ENCODE assay signal across 31 cellular contexts in the genomic region with DNA sequence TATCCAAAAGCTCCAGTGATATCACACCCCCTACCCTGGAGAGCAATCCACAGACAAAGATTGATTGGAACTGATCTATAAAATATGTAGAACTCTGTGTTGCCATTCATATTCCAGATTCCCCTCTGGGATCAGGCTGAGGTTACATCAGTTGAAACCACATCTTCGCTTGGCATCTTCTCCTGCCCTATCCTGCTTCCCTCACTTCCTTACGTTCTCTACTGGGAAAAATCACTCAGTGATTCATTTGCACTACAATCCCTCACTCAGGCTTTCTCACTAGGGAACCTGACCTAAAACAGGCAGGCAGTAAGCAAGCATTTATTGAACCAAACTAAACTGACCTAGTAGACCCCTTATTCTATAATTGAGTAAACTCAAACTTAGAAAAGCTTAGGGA.
DNase-seq lines count a peak whose midpoint lies in the region; ATAC-seq, FAIRE-seq and TF ChIP-seq lines count a peak whose summit lies in the region.
"Had no signal": no experiment of that assay in that cellular context is flagged by ENCODE, and none has a peak within 500 bp of the region (broad histone marks: within the 10 kb centered on the region; RNA-seq: fewer than 3 reads in every experiment).

No MANE protein-coding gene starts in this region.

- H4K20me1 ChIP-seq in endothelial cell of umbilical vein (replicated peaks; ENCODE audit: control insufficient read depth, extremely low read depth, insufficient read depth, low read length) = no peaks in the 10 kb centered on the region

- H3K4me1 ChIP-seq in endothelial cell of umbilical vein (ENCODE audit: control insufficient read depth, extremely low read depth, insufficient read depth, low read length) (peaks cover 3% of the 10 kb centered on the region), mesendoderm (ENCODE audit: control insufficient read depth, low read depth, low read length) (peaks cover 31% of the 10 kb centered on the region)
- H3K4me1 ChIP-seq: breast epithelium, HAP-1 had no signal

- no peak overlapping the region for H3K27ac Mint-ChIP-seq in activated T-cell treated with anti-CD3 and anti-CD28 coated beads, Interleukin-2, amount 50 U/mL, for 24 hours
- H3K27ac Mint-ChIP-seq: activated CD4-positive, alpha-beta memory T cell treated with anti-CD3 and anti-CD28 coated beads, Interleukin-2, amount 10 ng/mL, durations not matched to agents 7 days and 5 days; activated T-helper 17 cell treated with anti-CD3 and anti-CD28 coated beads, Interleukin-2, amount 50 U/mL, for 72 hours; CD4-positive, alpha-beta T cell; natural killer cell treated with Interleukin-12 subunit alpha and Interleukin-12 subunit beta and Interleukin-15 and Interleukin-18, amount 100 ng/mL, for 72 hours; T-helper 2 cell treated with Interferon-gamma antibody and Interleukin-4, amounts not matched to agents 5 μg/mL and 100 μg/mL, for 36 hours had no signal

- H3K4me3 Mint-ChIP-seq in activated T-cell treated with anti-CD3 and anti-CD28 coated beads, Interleukin-2, amount 50 U/mL, for 24 hours = no peak overlapping the region
- H3K4me3 Mint-ChIP-seq: activated CD4-positive, alpha-beta memory T cell treated with anti-CD3 and anti-CD28 coated beads, Interleukin-2, amount 10 ng/mL, durations not matched to agents 7 days and 5 days; activated T-helper 17 cell treated with anti-CD3 and anti-CD28 coated beads, Interleukin-2, amount 50 U/mL, for 72 hours; CD4-positive, alpha-beta T cell; natural killer cell treated with Interleukin-12 subunit alpha and Interleukin-12 subunit beta and Interleukin-15 and Interleukin-18, amount 100 ng/mL, for 72 hours; T-helper 2 cell treated with Interferon-gamma antibody and Interleukin-4, amounts not matched to agents 5 μg/mL and 100 μg/mL, for 36 hours had no signal

- H3K79me2 ChIP-seq in endothelial cell of umbilical vein (ENCODE audit: control insufficient read depth, insufficient read depth, low read length) (no peaks in the 10 kb centered on the region), mesendoderm (ENCODE audit: control insufficient read depth, insufficient read depth, low read length) (no peaks in the 10 kb centered on the region)

- dilution Hi-C loops in endothelial cell of umbilical vein (cut with MboI; ENCODE audit: extremely low pct_ligation_motif_present, low sequenced_read_pairs) = no loop called here

- H3K4me2 ChIP-seq in endothelial cell of umbilical vein (ENCODE audit: insufficient read depth, low read length) = no peak overlapping the region
- H3K4me2 ChIP-seq in mesendoderm (ENCODE audit: low read length) = no peak overlapping the region

- H2AFZ ChIP-seq in endothelial cell of umbilical vein (ENCODE audit: low read depth, low read length) = no peak overlapping the region

- peaks cover 3% of the 10 kb centered on the region for H3K9me3 Mint-ChIP-seq in activated T-cell treated with anti-CD3 and anti-CD28 coated beads, Interleukin-2, amount 50 U/mL, for 24 hours
- H3K9me3 Mint-ChIP-seq: activated CD4-positive, alpha-beta memory T cell treated with anti-CD3 and anti-CD28 coated beads, Interleukin-2, amount 10 ng/mL, durations not matched to agents 7 days and 5 days; activated T-helper 17 cell treated with anti-CD3 and anti-CD28 coated beads, Interleukin-2, amount 50 U/mL, for 72 hours; CD4-positive, alpha-beta T cell; natural killer cell treated with Interleukin-12 subunit alpha and Interleukin-12 subunit beta and Interleukin-15 and Interleukin-18, amount 100 ng/mL, for 72 hours; T-helper 2 cell treated with Interferon-gamma antibody and Interleukin-4, amounts not matched to agents 5 μg/mL and 100 μg/mL, for 36 hours had no signal

- intact Hi-C loops in endothelial cell of umbilical vein (cut with micrococcal nuclease) = loop anchor here (5.0 kb wide), 1 partner anchor 626 kb away; no protein-coding TSS in a partner anchor

- no peak for TF ChIP-seq POLR2A in endothelial cell of umbilical vein (IDR thresholded peaks at IDR 0.05; ENCODE audit: low read depth, low read length)

- H3K18ac ChIP-seq in mesendoderm (ENCODE audit: low read length) = peak overlapping the region; percentile 89

- H3K36me3 ChIP-seq in endothelial cell of umbilical vein (ENCODE audit: control insufficient read depth in 2 of 2, extremely low read depth in 1 of 2, insufficient read depth in 2 of 2, low read length in 2 of 2) (no peaks in the 10 kb centered on the region), mesendoderm (ENCODE audit: control insufficient read depth, insufficient read depth, low read length) (no peaks in the 10 kb centered on the region)
- H3K36me3 ChIP-seq: breast epithelium, HAP-1, heart right ventricle had no signal

- FAIRE-seq in endothelial cell of umbilical vein (lab: Jason Lieb, UNC) = no peak
- FAIRE-seq: colon had no signal

- POLR2A ChIA-PET in endothelial cell of umbilical vein (lab: Charles Lee) = no interaction called here

- ATAC-seq in GM18517 (IDR thresholded peaks at IDR 0.05; ENCODE audit: unreplicated experiment) = no peak
- ATAC-seq: activated T-helper 17 cell treated with anti-CD3 and anti-CD28 coated beads, Interleukin-2, amount 50 U/mL, for 72 hours; natural killer cell treated with Interleukin-12 subunit alpha and Interleukin-12 subunit beta and Interleukin-15 and Interleukin-18, amount 100 ng/mL, for 72 hours; Panc1 had no signal

- peaks cover 71% of the 10 kb centered on the region for H3K27me3 Mint-ChIP-seq in activated T-cell treated with anti-CD3 and anti-CD28 coated beads, Interleukin-2, amount 50 U/mL, for 24 hours

- no peak for TF ChIP-seq CTCF in endothelial cell of umbilical vein (IDR thresholded peaks at IDR 0.05; ENCODE audit: extremely low read depth in 1 of 2, insufficient read depth in 1 of 2, low read depth in 1 of 2, low read length in 2 of 2)

- no peak overlapping the region for H4K8ac ChIP-seq in mesendoderm (ENCODE audit: low read depth, low read length)

- peaks cover 20% of the 10 kb centered on the region for H3K4me1 Mint-ChIP-seq in activated T-cell treated with anti-CD3 and anti-CD28 coated beads, Interleukin-2, amount 50 U/mL, for 24 hours (ENCODE audit: low read depth)

- TSS peak; percentile 52 for BruUV-seq in endothelial cell of umbilical vein (replicated peaks; lab: Mats Ljungman, UMichigan)

- no peaks in the 10 kb centered on the region for H3K36me3 Mint-ChIP-seq in activated T-cell treated with anti-CD3 and anti-CD28 coated beads, Interleukin-2, amount 50 U/mL, for 24 hours (ENCODE audit: low read depth)
- H3K36me3 Mint-ChIP-seq: natural killer cell treated with Interleukin-12 subunit alpha and Interleukin-12 subunit beta and Interleukin-15 and Interleukin-18, amount 100 ng/mL, for 72 hours had no signal

- H2BK5ac ChIP-seq in mesendoderm (ENCODE audit: low read length) = peak overlapping the region; percentile 82

- H2BK15ac ChIP-seq in mesendoderm (replicated peaks; ENCODE audit: low read depth) = peak overlapping the region; percentile 1

- H3K4ac ChIP-seq in mesendoderm (ENCODE audit: low read depth, low read length) = peak overlapping the region; percentile 89

- H3K56ac ChIP-seq in mesendoderm (ENCODE audit: low read length) = peak overlapping the region; percentile 66

- H3K9me1 ChIP-seq in endothelial cell of umbilical vein (replicated peaks; ENCODE audit: control insufficient read depth, extremely low read depth, insufficient read depth, low read length) = no peaks in the 10 kb centered on the region

- no peaks in the 10 kb centered on the region for H3K79me1 ChIP-seq in mesendoderm (ENCODE audit: low read length)

- H3K9ac ChIP-seq in endothelial cell of umbilical vein (replicated peaks; ENCODE audit: extremely low read depth, insufficient read depth, low read length) = no peak overlapping the region
- H3K9ac ChIP-seq in mesendoderm (ENCODE audit: low read length) = peak overlapping the region; percentile 14

- H3K4me3 ChIP-seq in endothelial cell of umbilical vein (replicated peaks in 1 of 3; ENCODE audit: insufficient read depth in 1 of 3, low read depth in 1 of 3, low read length in 3 of 3) = no peak overlapping the region
- no peak overlapping the region for H3K4me3 ChIP-seq in mesendoderm (ENCODE audit: low read length)
- H3K4me3 ChIP-seq: breast epithelium, HAP-1, heart right ventricle had no signal

- H4K5ac ChIP-seq in mesendoderm (ENCODE audit: low read length) = peak overlapping the region; percentile 33

- no CpG with 5 or more reads among the region's 2 CpGs for WGBS in mesendoderm (ENCODE audit: extremely low coverage, insufficient coverage, low lambda C conversion rate)

- H2BK120ac ChIP-seq in mesendoderm (ENCODE audit: low read depth, low read length) = no peak overlapping the region

- H3K27me3 ChIP-seq in endothelial cell of umbilical vein (ENCODE audit: control insufficient read depth in 2 of 2, insufficient read depth in 2 of 2, low read length in 2 of 2) = peaks cover 0 to 4% of the 10 kb centered on the region in 2 experiments
- H3K27me3 ChIP-seq in mesendoderm (ENCODE audit: insufficient read depth, low read length, poor library complexity) = no peaks in the 10 kb centered on the region
- H3K27me3 ChIP-seq: breast epithelium, heart right ventricle had no signal

- no peak overlapping the region for H3K23ac ChIP-seq in mesendoderm (ENCODE audit: low read length)

- CTCF ChIA-PET in endothelial cell of umbilical vein (lab: Charles Lee) = interaction anchor here (0.7 to 3.5 kb wide), 7 partner anchors 11 to 630 kb away, joined by 3 to 24 read pairs (median 3); a partner anchor contains a TSS

- no peak overlapping the region for H3K27ac ChIP-seq in endothelial cell of umbilical vein (ENCODE audit: insufficient read depth, low read depth, low read length)
- no peak overlapping the region for H3K27ac ChIP-seq in mesendoderm (ENCODE audit: low read depth, low read length)
- H3K27ac ChIP-seq: breast epithelium, epithelial cell of prostate had no signal

- no peaks in the 10 kb centered on the region for H3K9me3 ChIP-seq in endothelial cell of umbilical vein (replicated peaks; ENCODE audit: control insufficient read depth, insufficient read depth, low read length)
- H3K9me3 ChIP-seq: breast epithelium, HAP-1, heart right ventricle had no signal

- DNase-seq in Daoy (ENCODE audit: low read depth) (peak; percentile 19), RPMI7951 (ENCODE audit: low read depth) (peak; percentile 26), endothelial cell of umbilical vein (ENCODE audit: low read depth, low spot score) (peak; percentile 60), mesendoderm (no peak), CD1c-positive myeloid dendritic cell (ENCODE audit: extremely low spot score) (no peak), LoVo (ENCODE audit: low spot score) (no peak)
- DNase-seq in activated T-cell treated with anti-CD3 and anti-CD28 coated beads, Interleukin-2, amount 50 U/mL, for 24 hours = no peak
- DNase-seq: activated CD4-positive, alpha-beta memory T cell treated with anti-CD3 and anti-CD28 coated beads, Interleukin-2, amount 10 ng/mL, durations not matched to agents 7 days and 5 days; activated CD4-positive, alpha-beta T cell treated with anti-CD3 and anti-CD28 coated beads for 1 hour; activated CD8-positive, alpha-beta memory T cell treated with anti-CD3 and anti-CD28 coated beads, Interleukin-2, amount 50 U/mL, for 48 hours; activated naive CD4-positive, alpha-beta T cell treated with anti-CD3 and anti-CD28 coated beads, Interleukin-2, amount 50 U/mL, for 16 hours; amniotic stem cell; CD4-positive, alpha-beta T cell; effector CD4-positive, alpha-beta T cell; foreskin melanocyte; heart right ventricle; NCI-H2081; NCI-H748 treated with DMSO at 0.1 percent for 48 hours; SHP77; stimulated activated CD4-positive, alpha-beta T cell treated with anti-CD3 and anti-CD28 coated beads, Interleukin-15, amount 100 ng/mL, for 24 hours; stimulated activated CD4-positive, alpha-beta T cell treated with anti-CD3 and anti-CD28 coated beads, Interleukin-4, amount 100 ng/mL, for 4 hours; trophoblast cell had no signal

- H2AK5ac ChIP-seq in mesendoderm (ENCODE audit: low read length) = peak overlapping the region; percentile 82

Comparison
In these comparisons a context has a peak if more than half of its experiments do, and no peak if none do; other contexts are left out.
1. DNase-seq: peak in Daoy (single experiment), RPMI7951 (single experiment) and endothelial cell of umbilical vein (single experiment); none in mesendoderm (single experiment), CD1c-positive myeloid dendritic cell (single experiment), LoVo (single experiment) and activated T-cell treated with anti-CD3 and anti-CD28 coated beads, Interleukin-2, amount 50 U/mL, for 24 hours (single experiment).